In the genomic region with DNA sequence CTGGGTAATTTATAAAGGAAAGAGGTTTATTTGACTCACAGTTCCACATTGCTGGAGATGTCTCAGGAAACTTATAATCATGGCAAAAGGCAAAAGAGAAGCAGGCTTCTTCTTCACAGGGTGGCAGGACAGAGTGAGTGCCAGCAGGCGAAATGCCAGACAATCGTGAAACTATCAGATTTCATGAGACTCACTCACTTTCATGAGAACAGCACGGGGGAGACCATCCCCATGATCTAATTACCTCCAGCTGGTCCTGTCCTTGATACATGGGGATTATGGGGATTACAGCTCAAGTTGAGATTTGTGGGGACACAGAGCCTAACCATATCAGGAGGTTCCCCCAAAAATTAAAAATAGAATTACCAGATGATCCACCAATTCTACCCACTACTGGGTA, we compare ENCODE assay signal across 21 cellular contexts.
DNase-seq lines count a peak whose midpoint lies in the region; ATAC-seq, FAIRE-seq and TF ChIP-seq lines count a peak whose summit lies in the region.
"Had no signal": no experiment of that assay in that cellular context is flagged by ENCODE, and none has a peak within 500 bp of the region (broad histone marks: within the 10 kb centered on the region; RNA-seq: fewer than 3 reads in every experiment).

No MANE protein-coding gene starts in this region.

- no peaks in the 10 kb centered on the region for H3K27me3 ChIP-seq in WERI-Rb-1 (ENCODE audit: insufficient read depth, low read depth, severe bottlenecking)

- no peaks in the 10 kb centered on the region for H3K9me3 ChIP-seq in WERI-Rb-1 (ENCODE audit: severe bottlenecking)

- ATAC-seq in GM18505 (IDR thresholded peaks at IDR 0.05; ENCODE audit: unreplicated experiment) = no peak
- ATAC-seq in HG03139 (IDR thresholded peaks at IDR 0.05; ENCODE audit: unreplicated experiment) = no peak
- ATAC-seq: GM12878, Right ventricle myocardium inferior had no signal

- no peak overlapping the region for H3K27ac ChIP-seq in WERI-Rb-1
- H3K27ac ChIP-seq: 22Rv1 had no signal

- TF ChIP-seq CTCF in WERI-Rb-1 (IDR thresholded peaks at IDR 0.05; ENCODE audit: low read depth, low read length) = no peak

- peak; percentile 78 for DNase-seq in DMS 273 (lab: John Stamatoyannopoulos, UW; ENCODE audit: unreplicated experiment)
- no peak for DNase-seq in DMS 273 treated with DMSO at 0.1 percent for 48 hours (lab: John Stamatoyannopoulos, UW)
- DNase-seq in HT1080 (ENCODE audit: low read depth) = peak; percentile 2
- peak; percentile 36 for DNase-seq in NCI-H2171 (lab: John Stamatoyannopoulos, UW)
- DNase-seq in WERI-Rb-1 = peak; percentile 63
- DNase-seq in GM12891 (ENCODE audit: insufficient read length, low spot score) = no peak
- DNase-seq: Caco-2; CD4-positive, CD25-positive, alpha-beta regulatory T cell; DMS53; EL; IMR-90; NCI-H1048; NCI-H510A had no signal

- no peak for FAIRE-seq in GM12891 (lab: Jason Lieb, UNC)
- FAIRE-seq: GM12878, GM18507, H1, RCC 7860 had no signal

- H3K36me3 ChIP-seq in WERI-Rb-1 = no peaks in the 10 kb centered on the region

- no peak for TF ChIP-seq POLR2A in GM18505 (IDR thresholded peaks at IDR 0.05; ENCODE audit: borderline replicate concordance, extremely low read depth, insufficient read depth, insufficient read length)
- TF ChIP-seq POLR2A in GM12891 (IDR thresholded peaks at IDR 0.05; ENCODE audit: low read depth, low read length) = no peak

- H3K4me3 ChIP-seq in WERI-Rb-1 (ENCODE audit: low read depth, low read length) = no peak overlapping the region
- H3K4me3 ChIP-seq: GM12878 had no signal

TF ChIP-seq in GM12891, 5 proteins besides CTCF, POLR2A, EP300 and RAD21:
- TF ChIP-seq SPI1 (IDR thresholded peaks at IDR 0.05; ENCODE audit: low read depth, low read length) (no peak), PAX5 (IDR thresholded peaks at IDR 0.05; ENCODE audit: insufficient read depth, low read length, severe bottlenecking) (no peak), POU2F2 (IDR thresholded peaks at IDR 0.05; ENCODE audit: low read depth, low read length) (no peak), TAF1 (IDR thresholded peaks at IDR 0.05; ENCODE audit: low read depth, low read length) (no peak), POLR2AphosphoS5 (IDR thresholded peaks at IDR 0.05; ENCODE audit: low read depth, low read length) (no peak)

Comparison
In these comparisons a context has a peak if more than half of its experiments do, and no peak if none do; other contexts are left out.
1. DNase-seq: peak in DMS 273 (single experiment), HT1080 (single experiment), NCI-H2171 (single experiment) and WERI-Rb-1 (single experiment); none in DMS 273 treated with DMSO at 0.1 percent for 48 hours (single experiment) and GM12891 (single experiment).